9 cellular contexts compared by ENCODE assay signal in genomic region chrX:134388161-134389109, GRCh38. TPM values are rescaled to one million over a fixed set of nuclear protein-coding genes. Genes with fewer than 3 reads are reported as not detected.
DNase-seq lines count a peak whose midpoint lies in the region; ATAC-seq and TF ChIP-seq lines count a peak whose summit lies in the region.
"Had no signal": no experiment of that assay in that cellular context is flagged by ENCODE, and none has a peak within 500 bp of the region (broad histone marks: within the 10 kb centered on the region; RNA-seq: fewer than 3 reads in every experiment).

No MANE protein-coding gene starts in this region.

- no peak overlapping the region for H3K27ac ChIP-seq in right atrium auricular region

- peak; percentile 54 for DNase-seq in GM12864 (ENCODE audit: low read depth)
- DNase-seq in UCSD-AML1 (lab: John Stamatoyannopoulos, UW; ENCODE audit: unreplicated experiment): no peak
- no peak for DNase-seq in right atrium auricular region (ENCODE audit: low spot score)
- no peak for DNase-seq in NCI-H446 (lab: John Stamatoyannopoulos, UW)
- DNase-seq in HuH-7.5 (ENCODE audit: low spot score): no peak
- DNase-seq: activated CD8-positive, alpha-beta T cell treated with anti-CD3 and anti-CD28 coated beads, Interleukin-2, amount 10 ng/mL, durations not matched to agents 7 days and 5 days had no signal

- ATAC-seq in GM21423 (IDR thresholded peaks at IDR 0.05; ENCODE audit: unreplicated experiment) (peak; percentile 100), HG03439 (IDR thresholded peaks at IDR 0.05; ENCODE audit: unreplicated experiment) (peak; percentile 97), esophagus mucosa (peak; percentile 62)
- ATAC-seq: activated CD8-positive, alpha-beta T cell treated with anti-CD3 and anti-CD28 coated beads, Interleukin-2, amount 10 ng/mL, durations not matched to agents 7 days and 5 days had no signal

- H3K4me1 ChIP-seq in right atrium auricular region: no peaks in the 10 kb centered on the region

- no peak for TF ChIP-seq CTCF in GM12864 (IDR thresholded peaks at IDR 0.05; ENCODE audit: low read depth, low read length, missing control alignments)
- TF ChIP-seq CTCF in right atrium auricular region (IDR thresholded peaks at IDR 0.05): no peak

- H3K36me3 ChIP-seq in right atrium auricular region: no peaks in the 10 kb centered on the region

- no peaks in the 10 kb centered on the region for H3K27me3 ChIP-seq in right atrium auricular region

- H3K9me3 ChIP-seq in right atrium auricular region: no peaks in the 10 kb centered on the region

- peak overlapping the region; percentile 3; the same call in 1 of the 2 replicates for H3K4me3 ChIP-seq in GM12864 (ENCODE audit: low read depth, low read length)
- H3K4me3 ChIP-seq in right atrium auricular region: no peak overlapping the region

RNA-seq across cellular contexts. Expression of gene PHF6, which starts 15.3 kb away (rescaled TPM):
- total RNA-seq in esophagus mucosa: 12.5 TPM
- 1 to 10 TPM; 7.0 to 8.2 TPM for total RNA-seq in right atrium auricular region
